Comparison of ENCODE assay signal across 8 cellular contexts in the genomic region with DNA sequence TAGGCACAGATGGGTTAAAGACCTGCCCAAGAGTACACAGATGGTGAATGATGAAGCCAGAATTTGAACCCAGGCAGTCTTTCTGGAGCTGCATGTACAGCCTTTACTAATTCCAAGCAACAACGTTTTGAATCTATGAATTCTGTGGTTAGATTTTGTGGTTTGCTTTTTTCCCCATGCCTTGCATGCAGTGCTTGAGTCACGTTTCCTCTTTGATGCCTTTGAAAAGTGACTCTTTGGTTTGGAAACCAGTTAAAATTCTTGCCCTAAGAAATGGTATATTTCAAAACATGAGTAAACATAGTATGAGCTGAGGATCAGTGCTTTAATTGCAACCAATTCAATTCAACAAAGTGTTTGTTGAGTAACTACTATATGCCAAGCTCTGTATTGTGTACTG. TPM values are rescaled to one million over a fixed set of nuclear protein-coding genes. Genes with fewer than 3 reads are reported as not detected.
A peak's percentile ranks its signal among the peaks of the same experiment; 100 is the strongest.
DNase-seq lines count a peak whose midpoint lies in the region; ATAC-seq and TF ChIP-seq lines count a peak whose summit lies in the region.

No MANE protein-coding gene starts in this region.

- no peak for ATAC-seq in HG03442 (IDR thresholded peaks at IDR 0.05; ENCODE audit: unreplicated experiment)
- no peak for ATAC-seq in GM21529 (IDR thresholded peaks at IDR 0.05; ENCODE audit: unreplicated experiment)
- no peak for ATAC-seq in GM19035 (IDR thresholded peaks at IDR 0.05; ENCODE audit: unreplicated experiment)
- ATAC-seq in left ventricle myocardium superior = no peak

- H3K9me3 ChIP-seq in neutrophil = no peaks in the 10 kb centered on the region

- peak overlapping the region in 1 of 2 experiments; percentile 7 for H3K4me3 ChIP-seq in neutrophil (ENCODE audit: low read depth in 1 of 2, low read length in 1 of 2)

- DNase-seq in GDM1 (lab: John Stamatoyannopoulos, UW) = peak; percentile 59
- DNase-seq in NOMO-1 (lab: John Stamatoyannopoulos, UW; ENCODE audit: unreplicated experiment in 2 of 2) = peak; percentile 79 to 97
- DNase-seq in activated naive CD4-positive, alpha-beta T cell treated with anti-CD3 and anti-CD28 coated beads, Interleukin-2, amount 50 U/mL, for 16 hours = peak; percentile 23
- no peak for DNase-seq in left ventricle myocardium superior

- peaks cover 22 to 28% of the 10 kb centered on the region in 2 experiments for H3K4me1 ChIP-seq in neutrophil (ENCODE audit: control insufficient read depth in 1 of 2, insufficient read depth in 1 of 2, low read depth in 1 of 2, low read length in 1 of 2)

- no peaks in the 10 kb centered on the region for H3K27me3 ChIP-seq in neutrophil

- no peak for TF ChIP-seq CTCF in neutrophil (IDR thresholded peaks at IDR 0.05)

- H3K27ac ChIP-seq in neutrophil = peak overlapping the region; percentile 74

- intact Hi-C loops in left ventricle myocardium superior (cut with micrococcal nuclease) = no loop called here

- H3K36me3 ChIP-seq in neutrophil = no peaks in the 10 kb centered on the region

RNA-seq across cellular contexts. Expression of gene PPM1B, which starts 48.2 kb away (rescaled TPM):
- 56.7 TPM for total RNA-seq in left ventricle myocardium superior
